Comparison of ENCODE assay signal across 1 cellular context in the genomic region with DNA sequence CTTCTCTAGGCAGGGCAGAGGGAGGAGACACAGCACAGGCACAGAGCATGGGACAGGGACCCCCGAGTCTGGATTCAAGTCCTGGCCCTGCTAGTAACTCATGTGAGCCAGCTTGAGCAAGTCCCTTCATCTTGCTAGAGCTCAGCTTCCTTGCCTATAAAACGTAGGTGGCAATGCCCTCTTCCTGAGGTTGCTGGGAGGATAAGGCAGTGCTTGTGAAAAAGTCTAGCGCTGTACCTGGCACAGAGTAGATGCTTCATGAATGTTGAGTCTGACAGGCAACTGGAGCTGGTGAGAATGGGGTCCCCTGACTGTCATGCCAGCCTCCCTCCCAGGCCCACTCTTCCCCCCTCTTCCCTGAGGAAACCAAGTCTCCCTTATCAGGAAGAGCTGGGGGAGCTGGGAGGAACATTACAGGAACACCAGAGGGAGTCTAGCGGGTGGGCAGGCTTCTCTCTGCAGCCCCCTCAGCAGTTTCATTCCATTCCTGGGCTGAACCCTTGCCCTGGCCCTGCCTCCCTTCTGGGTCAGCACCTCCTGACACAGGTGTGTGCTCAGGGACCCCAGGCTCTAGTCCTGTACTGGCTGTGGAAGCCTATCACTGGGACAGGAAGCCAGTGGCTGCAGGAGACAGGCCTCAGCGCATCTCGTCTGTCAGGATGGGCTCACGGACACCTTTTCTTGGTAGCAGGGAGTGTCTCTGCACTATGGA.
TF ChIP-seq lines count a peak whose summit lies in the region.

No MANE protein-coding gene starts in this region.

TF ChIP-seq in K562, 482 proteins besides CTCF, POLR2A, EP300 and RAD21:
- TF ChIP-seq CREB3L1 (IDR thresholded peaks at IDR 0.05; ENCODE audit: borderline replicate concordance, low read depth) (no peak), CBFA2T2 (conservative IDR thresholded peaks at IDR 0.05) (no peak), PHF8 (IDR thresholded peaks at IDR 0.05; ENCODE audit: borderline replicate concordance, low read length) (no peak), MTF1 (CRISPR knock-in tag; IDR thresholded peaks at IDR 0.05; ENCODE audit: borderline replicate concordance) (no peak)
TF ChIP-seq in K562: peak in this region for 0.
